ENCODE assay signal across 1 cellular context in the genomic region with DNA sequence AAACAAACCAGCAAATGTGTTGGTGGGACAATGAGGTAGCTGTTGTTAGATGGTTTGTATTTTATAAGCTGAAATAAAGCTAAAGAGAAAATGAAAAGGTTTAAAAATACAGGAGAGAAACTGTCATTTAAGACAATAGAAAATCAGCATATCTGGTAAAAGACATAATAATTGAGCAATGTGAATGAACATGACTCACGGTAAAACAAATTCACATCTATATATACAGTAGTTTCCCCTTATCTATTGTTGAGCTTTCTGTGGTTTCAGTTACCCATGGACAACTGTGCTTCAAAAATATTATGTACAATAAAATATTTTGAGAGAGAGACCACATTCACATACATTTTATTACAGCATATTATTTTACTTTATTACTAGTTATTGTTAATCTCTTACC.
TF ChIP-seq lines count a peak whose summit lies in the region.

No MANE protein-coding gene starts in this region.

TF ChIP-seq in IMR-90, 13 proteins besides CTCF, POLR2A, EP300 and RAD21:
- TF ChIP-seq ELK1 (IDR thresholded peaks at IDR 0.05; ENCODE audit: borderline replicate concordance, low read depth, low read length) = no peak
- no peak for TF ChIP-seq MXI1 (IDR thresholded peaks at IDR 0.05; ENCODE audit: borderline replicate concordance, low read depth, low read length)
- TF ChIP-seq MAFK (IDR thresholded peaks at IDR 0.05; ENCODE audit: low read depth, low read length) = no peak
- TF ChIP-seq NFE2L2 (IDR thresholded peaks at IDR 0.05; ENCODE audit: low read depth, low read length) = no peak
- no peak for TF ChIP-seq MAZ (IDR thresholded peaks at IDR 0.05; ENCODE audit: borderline replicate concordance, low read depth, low read length)
- TF ChIP-seq RFX5 (IDR thresholded peaks at IDR 0.05; ENCODE audit: low read depth, low read length) = no peak
- TF ChIP-seq SMC3 (IDR thresholded peaks at IDR 0.05; ENCODE audit: low read depth, low read length) = no peak
- no peak for TF ChIP-seq CHD1 (IDR thresholded peaks at IDR 0.05; ENCODE audit: low read depth, low read length)
- TF ChIP-seq CEBPB (IDR thresholded peaks at IDR 0.05; ENCODE audit: low read depth, low read length) = peak; percentile 85
- TF ChIP-seq, protein P1, sequence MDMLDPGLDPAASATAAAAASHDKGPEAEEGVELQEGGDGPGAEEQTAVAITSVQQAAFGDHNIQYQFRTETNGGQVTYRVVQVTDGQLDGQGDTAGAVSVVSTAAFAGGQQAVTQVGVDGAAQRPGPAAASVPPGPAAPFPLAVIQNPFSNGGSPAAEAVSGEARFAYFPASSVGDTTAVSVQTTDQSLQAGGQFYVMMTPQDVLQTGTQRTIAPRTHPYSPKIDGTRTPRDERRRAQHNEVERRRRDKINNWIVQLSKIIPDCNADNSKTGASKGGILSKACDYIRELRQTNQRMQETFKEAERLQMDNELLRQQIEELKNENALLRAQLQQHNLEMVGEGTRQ (IDR thresholded peaks at IDR 0.05; ENCODE audit: low read depth, low read length) = no peak
- TF ChIP-seq FOS (IDR thresholded peaks at IDR 0.05; ENCODE audit: low read depth, low read length) = peak; percentile 50; the same call in 1 of the 2 replicates
- TF ChIP-seq RCOR1 (IDR thresholded peaks at IDR 0.05; ENCODE audit: insufficient replicate concordance, low read length) = no peak
